ENCODE assay signal across 3 cellular contexts in the genomic region with DNA sequence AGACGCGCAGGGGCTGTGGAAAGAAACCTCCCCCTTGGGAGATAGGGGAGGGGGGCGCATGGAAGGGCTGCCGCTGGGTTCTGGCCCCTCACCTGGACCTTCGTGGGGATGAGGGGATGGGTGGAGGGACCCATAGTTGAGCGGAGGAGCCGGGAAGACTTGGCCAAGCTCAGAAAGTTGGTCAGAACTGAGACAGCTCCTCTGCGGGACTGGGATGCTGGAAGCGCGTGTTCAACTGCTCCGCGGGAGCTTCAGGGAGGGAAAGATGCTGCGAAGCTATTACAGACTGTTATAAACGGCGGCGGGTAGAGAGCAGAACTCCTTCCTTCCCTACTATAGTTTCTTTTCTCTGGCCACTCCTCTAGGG.
TF ChIP-seq lines count a peak whose summit lies in the region.

No MANE protein-coding gene starts in this region.

TF ChIP-seq in HEK293T, 16 proteins besides CTCF, POLR2A, EP300 and RAD21:
- TF ChIP-seq BHLHE40 (IDR thresholded peaks at IDR 0.05; ENCODE audit: borderline replicate concordance) = no peak
- TF ChIP-seq CTBP1 (IDR thresholded peaks at IDR 0.05; ENCODE audit: borderline replicate concordance) = no peak
- TF ChIP-seq LEF1 (IDR thresholded peaks at IDR 0.05; ENCODE audit: borderline replicate concordance) = no peak
- no peak for TF ChIP-seq SUZ12 (IDR thresholded peaks at IDR 0.05)
- no peak for TF ChIP-seq L3MBTL2 (conservative IDR thresholded peaks at IDR 0.05)
- no peak for TF ChIP-seq ZNF384 (IDR thresholded peaks at IDR 0.05)
- TF ChIP-seq FOXA1 (IDR thresholded peaks at IDR 0.05) = no peak
- TF ChIP-seq SP1 (IDR thresholded peaks at IDR 0.05) = no peak
- no peak for TF ChIP-seq FOXK2 (IDR thresholded peaks at IDR 0.05)
- no peak for TF ChIP-seq ARNT (IDR thresholded peaks at IDR 0.05)
- TF ChIP-seq NFRKB (IDR thresholded peaks at IDR 0.05) = no peak
- no peak for TF ChIP-seq TARDBP (IDR thresholded peaks at IDR 0.05)
- no peak for TF ChIP-seq FOXM1 (IDR thresholded peaks at IDR 0.05; ENCODE audit: borderline replicate concordance)
- TF ChIP-seq HDGF (IDR thresholded peaks at IDR 0.05; ENCODE audit: borderline replicate concordance) = no peak
- TF ChIP-seq, protein P1, sequence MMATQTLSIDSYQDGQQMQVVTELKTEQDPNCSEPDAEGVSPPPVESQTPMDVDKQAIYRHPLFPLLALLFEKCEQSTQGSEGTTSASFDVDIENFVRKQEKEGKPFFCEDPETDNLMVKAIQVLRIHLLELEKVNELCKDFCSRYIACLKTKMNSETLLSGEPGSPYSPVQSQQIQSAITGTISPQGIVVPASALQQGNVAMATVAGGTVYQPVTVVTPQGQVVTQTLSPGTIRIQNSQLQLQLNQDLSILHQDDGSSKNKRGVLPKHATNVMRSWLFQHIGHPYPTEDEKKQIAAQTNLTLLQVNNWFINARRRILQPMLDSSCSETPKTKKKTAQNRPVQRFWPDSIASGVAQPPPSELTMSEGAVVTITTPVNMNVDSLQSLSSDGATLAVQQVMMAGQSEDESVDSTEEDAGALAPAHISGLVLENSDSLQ (IDR thresholded peaks at IDR 0.05) = no peak

TF ChIP-seq in neural cell, 6 proteins besides CTCF, POLR2A, EP300 and RAD21:
- TF ChIP-seq SMC3 (conservative IDR thresholded peaks at IDR 0.05; ENCODE audit: poor library complexity) (no peak), TAF1 (IDR thresholded peaks at IDR 0.05; ENCODE audit: low read depth) (no peak), EZH2 (IDR thresholded peaks at IDR 0.05; ENCODE audit: borderline replicate concordance, insufficient read depth, low read length, poor library complexity, severe bottlenecking) (no peak), POLR2AphosphoS5 (IDR thresholded peaks at IDR 0.05) (no peak), MXI1 (conservative IDR thresholded peaks at IDR 0.05; ENCODE audit: poor library complexity, severe bottlenecking) (no peak)
- TF ChIP-seq, protein P2, sequence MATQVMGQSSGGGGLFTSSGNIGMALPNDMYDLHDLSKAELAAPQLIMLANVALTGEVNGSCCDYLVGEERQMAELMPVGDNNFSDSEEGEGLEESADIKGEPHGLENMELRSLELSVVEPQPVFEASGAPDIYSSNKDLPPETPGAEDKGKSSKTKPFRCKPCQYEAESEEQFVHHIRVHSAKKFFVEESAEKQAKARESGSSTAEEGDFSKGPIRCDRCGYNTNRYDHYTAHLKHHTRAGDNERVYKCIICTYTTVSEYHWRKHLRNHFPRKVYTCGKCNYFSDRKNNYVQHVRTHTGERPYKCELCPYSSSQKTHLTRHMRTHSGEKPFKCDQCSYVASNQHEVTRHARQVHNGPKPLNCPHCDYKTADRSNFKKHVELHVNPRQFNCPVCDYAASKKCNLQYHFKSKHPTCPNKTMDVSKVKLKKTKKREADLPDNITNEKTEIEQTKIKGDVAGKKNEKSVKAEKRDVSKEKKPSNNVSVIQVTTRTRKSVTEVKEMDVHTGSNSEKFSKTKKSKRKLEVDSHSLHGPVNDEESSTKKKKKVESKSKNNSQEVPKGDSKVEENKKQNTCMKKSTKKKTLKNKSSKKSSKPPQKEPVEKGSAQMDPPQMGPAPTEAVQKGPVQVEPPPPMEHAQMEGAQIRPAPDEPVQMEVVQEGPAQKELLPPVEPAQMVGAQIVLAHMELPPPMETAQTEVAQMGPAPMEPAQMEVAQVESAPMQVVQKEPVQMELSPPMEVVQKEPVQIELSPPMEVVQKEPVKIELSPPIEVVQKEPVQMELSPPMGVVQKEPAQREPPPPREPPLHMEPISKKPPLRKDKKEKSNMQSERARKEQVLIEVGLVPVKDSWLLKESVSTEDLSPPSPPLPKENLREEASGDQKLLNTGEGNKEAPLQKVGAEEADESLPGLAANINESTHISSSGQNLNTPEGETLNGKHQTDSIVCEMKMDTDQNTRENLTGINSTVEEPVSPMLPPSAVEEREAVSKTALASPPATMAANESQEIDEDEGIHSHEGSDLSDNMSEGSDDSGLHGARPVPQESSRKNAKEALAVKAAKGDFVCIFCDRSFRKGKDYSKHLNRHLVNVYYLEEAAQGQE (IDR thresholded peaks at IDR 0.05; ENCODE audit: borderline replicate concordance) = no peak

TF ChIP-seq in HepG2, 621 proteins besides CTCF, POLR2A, EP300 and RAD21:
- TF ChIP-seq, protein P3, sequence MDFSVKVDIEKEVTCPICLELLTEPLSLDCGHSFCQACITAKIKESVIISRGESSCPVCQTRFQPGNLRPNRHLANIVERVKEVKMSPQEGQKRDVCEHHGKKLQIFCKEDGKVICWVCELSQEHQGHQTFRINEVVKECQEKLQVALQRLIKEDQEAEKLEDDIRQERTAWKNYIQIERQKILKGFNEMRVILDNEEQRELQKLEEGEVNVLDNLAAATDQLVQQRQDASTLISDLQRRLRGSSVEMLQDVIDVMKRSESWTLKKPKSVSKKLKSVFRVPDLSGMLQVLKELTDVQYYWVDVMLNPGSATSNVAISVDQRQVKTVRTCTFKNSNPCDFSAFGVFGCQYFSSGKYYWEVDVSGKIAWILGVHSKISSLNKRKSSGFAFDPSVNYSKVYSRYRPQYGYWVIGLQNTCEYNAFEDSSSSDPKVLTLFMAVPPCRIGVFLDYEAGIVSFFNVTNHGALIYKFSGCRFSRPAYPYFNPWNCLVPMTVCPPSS (IDR thresholded peaks at IDR 0.05) = no peak
- no peak for TF ChIP-seq SOX6 (IDR thresholded peaks at IDR 0.05)
- TF ChIP-seq SOX6 (CRISPR knock-in tag; IDR thresholded peaks at IDR 0.05) = no peak
- TF ChIP-seq MIXL1 (CRISPR knock-in tag; IDR thresholded peaks at IDR 0.05) = no peak
- no peak for TF ChIP-seq ZNF225 (CRISPR knock-in tag; IDR thresholded peaks at IDR 0.05)
- no peak for TF ChIP-seq ZSCAN12 (CRISPR knock-in tag; IDR thresholded peaks at IDR 0.05)
- no peak for TF ChIP-seq TARDBP (CRISPR knock-in tag; IDR thresholded peaks at IDR 0.05)
- TF ChIP-seq EHMT2 (IDR thresholded peaks at IDR 0.05; ENCODE audit: borderline replicate concordance, low read depth, low read length) = no peak
- TF ChIP-seq, protein P4, sequence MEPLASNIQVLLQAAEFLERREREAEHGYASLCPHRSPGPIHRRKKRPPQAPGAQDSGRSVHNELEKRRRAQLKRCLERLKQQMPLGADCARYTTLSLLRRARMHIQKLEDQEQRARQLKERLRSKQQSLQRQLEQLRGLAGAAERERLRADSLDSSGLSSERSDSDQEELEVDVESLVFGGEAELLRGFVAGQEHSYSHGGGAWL (CRISPR knock-in tag; IDR thresholded peaks at IDR 0.05) = no peak
